ENCODE assay signal across 11 cellular contexts in the genomic region with DNA sequence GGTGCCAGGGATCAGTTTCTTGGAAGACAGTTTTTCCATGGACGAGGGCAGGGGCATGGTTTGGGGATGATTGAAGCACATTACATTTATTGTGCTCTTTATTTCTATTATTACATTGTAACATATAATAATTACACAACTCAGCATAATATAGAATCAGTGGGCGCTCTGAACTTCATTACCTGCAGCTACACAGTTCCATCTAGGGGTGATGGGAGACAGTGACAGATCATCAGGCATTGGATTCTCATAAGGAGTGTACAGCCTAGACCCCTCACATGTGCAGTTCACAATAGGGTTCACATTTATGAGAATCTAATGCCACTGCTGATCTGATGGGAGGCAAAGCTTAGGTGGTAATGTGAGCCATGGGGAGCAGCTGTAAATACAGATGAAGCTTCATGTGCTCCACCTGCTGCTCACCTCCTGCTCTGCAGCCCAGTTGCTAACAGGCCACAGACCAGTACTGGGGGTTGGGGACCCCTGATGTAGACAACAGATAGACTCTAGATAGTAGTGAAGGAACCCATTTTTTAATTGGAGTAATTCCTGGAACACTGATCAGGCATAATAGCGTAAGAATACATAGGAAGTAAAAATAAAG. TPM values are rescaled to one million over a fixed set of nuclear protein-coding genes. Genes with fewer than 3 reads are reported as not detected.
DNase-seq lines count a peak whose midpoint lies in the region; ATAC-seq, FAIRE-seq and TF ChIP-seq lines count a peak whose summit lies in the region.
"Had no signal": no experiment of that assay in that cellular context is flagged by ENCODE, and none has a peak within 500 bp of the region (broad histone marks: within the 10 kb centered on the region; RNA-seq: fewer than 3 reads in every experiment).

No MANE protein-coding gene starts in this region.

- TF ChIP-seq CTCF in astrocyte (IDR thresholded peaks at IDR 0.05; ENCODE audit: insufficient read depth, low read depth, low read length), result peak; percentile 38
- TF ChIP-seq CTCF in neural progenitor cell (IDR thresholded peaks at IDR 0.05), result peak; percentile 56

- H3K9me3 Mint-ChIP-seq in astrocyte (ENCODE audit: unreplicated experiment) (no peaks in the 10 kb centered on the region), neural progenitor cell (no peaks in the 10 kb centered on the region)

- H3K27ac Mint-ChIP-seq in astrocyte (ENCODE audit: unreplicated experiment) (no peak overlapping the region), neural progenitor cell (no peak overlapping the region)
- H3K27ac Mint-ChIP-seq: natural killer cell had no signal

- peak; percentile 8 for DNase-seq in NCI-H1105 treated with DMSO at 0.1 percent for 48 hours (lab: John Stamatoyannopoulos, UW)
- DNase-seq in NCI-H1105 (lab: John Stamatoyannopoulos, UW), result no peak
- DNase-seq in astrocyte (ENCODE audit: low read depth), result no peak
- peak; percentile 41 for DNase-seq in neural progenitor cell (ENCODE audit: low spot score)
- no peak for DNase-seq in activated gamma-delta T cell (lab: John Stamatoyannopoulos, UW)
- no peak for DNase-seq in NK-92 (lab: John Stamatoyannopoulos, UW; ENCODE audit: unreplicated experiment)
- DNase-seq: MV-4-11, natural killer cell had no signal

- H2AFZ ChIP-seq in astrocyte (ENCODE audit: low read depth, low read length) (no peak overlapping the region), neural progenitor cell (replicated peaks) (no peak overlapping the region)

- H3K36me3 Mint-ChIP-seq in astrocyte (ENCODE audit: low read depth, unreplicated experiment), result no peaks in the 10 kb centered on the region
- no peaks in the 10 kb centered on the region for H3K36me3 Mint-ChIP-seq in neural progenitor cell
- H3K36me3 Mint-ChIP-seq: natural killer cell had no signal

- no peaks in the 10 kb centered on the region for H3K36me3 ChIP-seq in astrocyte (ENCODE audit: insufficient read depth, low read length)
- H3K36me3 ChIP-seq in neural progenitor cell, result no peaks in the 10 kb centered on the region
- H3K36me3 ChIP-seq: tibial nerve had no signal

- H3K4me2 ChIP-seq in astrocyte (ENCODE audit: low read length) (no peak overlapping the region), neural progenitor cell (no peak overlapping the region)

- peak; percentile 71 for ATAC-seq in HG02885 (IDR thresholded peaks at IDR 0.05; ENCODE audit: poor library complexity, unreplicated experiment)
- ATAC-seq in HG03565 (IDR thresholded peaks at IDR 0.05; ENCODE audit: unreplicated experiment), result no peak
- ATAC-seq: natural killer cell had no signal

- H3K4me3 ChIP-seq in astrocyte (ENCODE audit: insufficient read depth, low read depth, low read length) (no peak overlapping the region), neural progenitor cell (no peak overlapping the region)
- H3K4me3 ChIP-seq: tibial nerve had no signal

- H3K27me3 ChIP-seq in astrocyte (ENCODE audit: insufficient read depth, low read length) (no peaks in the 10 kb centered on the region), neural progenitor cell (no peaks in the 10 kb centered on the region)
- H3K27me3 ChIP-seq: tibial nerve had no signal

- H3K9ac ChIP-seq in astrocyte (ENCODE audit: low read length), result no peak overlapping the region
- no peak overlapping the region for H3K9ac ChIP-seq in neural progenitor cell

- no peaks in the 10 kb centered on the region for H3K4me1 Mint-ChIP-seq in astrocyte (ENCODE audit: low read depth, unreplicated experiment)
- H3K4me1 Mint-ChIP-seq in neural progenitor cell, result no peaks in the 10 kb centered on the region
- H3K4me1 Mint-ChIP-seq: natural killer cell had no signal

- H3K27me3 Mint-ChIP-seq in astrocyte (ENCODE audit: low read depth, unreplicated experiment) (no peaks in the 10 kb centered on the region), neural progenitor cell (ENCODE audit: insufficient read depth, low read depth) (no peaks in the 10 kb centered on the region)

- H3F3A ChIP-seq in neural progenitor cell (ENCODE audit: low read depth), result no peaks in the 10 kb centered on the region

- H3K27ac ChIP-seq in astrocyte (ENCODE audit: low read depth, low read length), result no peak overlapping the region
- H3K27ac ChIP-seq in neural progenitor cell, result no peak overlapping the region
- H3K27ac ChIP-seq: tibial nerve had no signal

- H3K4me1 ChIP-seq in astrocyte (ENCODE audit: insufficient read depth, low read length) (no peaks in the 10 kb centered on the region), neural progenitor cell (no peaks in the 10 kb centered on the region)
- H3K4me1 ChIP-seq: tibial nerve had no signal

- H4K20me1 ChIP-seq in astrocyte (ENCODE audit: insufficient read depth, low read length), result no peaks in the 10 kb centered on the region
- no peaks in the 10 kb centered on the region for H4K20me1 ChIP-seq in neural progenitor cell (ENCODE audit: low read depth)

- H3K9me3 ChIP-seq in astrocyte (ENCODE audit: insufficient read depth, low read depth, low read length) (no peaks in the 10 kb centered on the region), neural progenitor cell (ENCODE audit: low read depth) (no peaks in the 10 kb centered on the region)
- H3K9me3 ChIP-seq: tibial nerve had no signal

- no peak overlapping the region for H3K4me3 Mint-ChIP-seq in astrocyte (ENCODE audit: unreplicated experiment)
- no peak overlapping the region for H3K4me3 Mint-ChIP-seq in neural progenitor cell
- H3K4me3 Mint-ChIP-seq: natural killer cell had no signal

- H3K79me2 ChIP-seq in astrocyte (ENCODE audit: insufficient read depth, low read length) (no peaks in the 10 kb centered on the region), neural progenitor cell (ENCODE audit: low read depth) (no peaks in the 10 kb centered on the region)

- no peak for FAIRE-seq in astrocyte (lab: Jason Lieb, UNC)

RNA-seq across cellular contexts. Expression of gene MC4R, which starts 41.5 kb away (rescaled TPM):
- total RNA-seq in astrocyte, result not detected in 2 replicates
- total RNA-seq in neural progenitor cell (ENCODE audit: low replicate concordance), result 0.15 and 0.19 TPM in 2 replicates
- total RNA-seq: natural killer cell, tibial nerve had no signal

Comparison
In these comparisons a context has a peak if more than half of its experiments do, and no peak if none do; other contexts are left out.
1. DNase-seq: peak in NCI-H1105 treated with DMSO at 0.1 percent for 48 hours (single experiment) and neural progenitor cell (single experiment); none in NCI-H1105 (single experiment), astrocyte (single experiment), activated gamma-delta T cell (single experiment) and NK-92 (single experiment).